ENCODE assay signal across 2 cellular contexts in genomic region chrX:150696264-150696789, GRCh38.
TF ChIP-seq lines count a peak whose summit lies in the region.

No MANE protein-coding gene starts in this region.

TF ChIP-seq in K562, 482 proteins besides CTCF, POLR2A, EP300 and RAD21 (continued from another document):
- TF ChIP-seq MITF (IDR thresholded peaks at IDR 0.05) (no peak), CBX1 (IDR thresholded peaks at IDR 0.05; ENCODE audit: low read depth) (no peak), CBFB (CRISPR knock-in tag; IDR thresholded peaks at IDR 0.05) (no peak), TEAD1 (CRISPR knock-in tag; IDR thresholded peaks at IDR 0.05) (no peak), ARNT (IDR thresholded peaks at IDR 0.05) (no peak), KAT8 (IDR thresholded peaks at IDR 0.05; ENCODE audit: low read depth) (no peak), RBM22 (IDR thresholded peaks at IDR 0.05; ENCODE audit: low read depth, low read length, poor library complexity, severe bottlenecking) (no peak), SRSF1 (IDR thresholded peaks at IDR 0.05; ENCODE audit: low read depth, low read length) (no peak), NBN (IDR thresholded peaks at IDR 0.05; ENCODE audit: low read depth) (no peak), ZNF324 (CRISPR knock-in tag; IDR thresholded peaks at IDR 0.05) (no peak), MED1 (CRISPR knock-in tag; IDR thresholded peaks at IDR 0.05; ENCODE audit: borderline replicate concordance) (no peak)
- TF ChIP-seq, protein P1, sequence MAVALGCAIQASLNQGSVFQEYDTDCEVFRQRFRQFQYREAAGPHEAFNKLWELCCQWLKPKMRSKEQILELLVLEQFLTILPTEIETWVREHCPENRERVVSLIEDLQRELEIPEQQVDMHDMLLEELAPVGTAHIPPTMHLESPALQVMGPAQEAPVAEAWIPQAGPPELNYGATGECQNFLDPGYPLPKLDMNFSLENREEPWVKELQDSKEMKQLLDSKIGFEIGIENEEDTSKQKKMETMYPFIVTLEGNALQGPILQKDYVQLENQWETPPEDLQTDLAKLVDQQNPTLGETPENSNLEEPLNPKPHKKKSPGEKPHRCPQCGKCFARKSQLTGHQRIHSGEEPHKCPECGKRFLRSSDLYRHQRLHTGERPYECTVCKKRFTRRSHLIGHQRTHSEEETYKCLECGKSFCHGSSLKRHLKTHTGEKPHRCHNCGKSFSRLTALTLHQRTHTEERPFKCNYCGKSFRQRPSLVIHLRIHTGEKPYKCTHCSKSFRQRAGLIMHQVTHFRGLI (CRISPR knock-in tag; IDR thresholded peaks at IDR 0.05): no peak
- TF ChIP-seq, protein P2, sequence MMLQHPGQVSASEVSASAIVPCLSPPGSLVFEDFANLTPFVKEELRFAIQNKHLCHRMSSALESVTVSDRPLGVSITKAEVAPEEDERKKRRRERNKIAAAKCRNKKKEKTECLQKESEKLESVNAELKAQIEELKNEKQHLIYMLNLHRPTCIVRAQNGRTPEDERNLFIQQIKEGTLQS (IDR thresholded peaks at IDR 0.05): no peak
- TF ChIP-seq, protein P2 (CRISPR knock-in tag; conservative IDR thresholded peaks at IDR 0.05): no peak

TF ChIP-seq in HEK293T, 16 proteins besides CTCF, POLR2A, EP300 and RAD21 (continued from another document):
- TF ChIP-seq BHLHE40 (IDR thresholded peaks at IDR 0.05; ENCODE audit: borderline replicate concordance) (no peak), FOXK2 (IDR thresholded peaks at IDR 0.05) (no peak), L3MBTL2 (conservative IDR thresholded peaks at IDR 0.05) (no peak), FOXM1 (IDR thresholded peaks at IDR 0.05; ENCODE audit: borderline replicate concordance) (no peak), LEF1 (IDR thresholded peaks at IDR 0.05; ENCODE audit: borderline replicate concordance) (no peak), FOXA1 (IDR thresholded peaks at IDR 0.05) (no peak), CTBP1 (IDR thresholded peaks at IDR 0.05; ENCODE audit: borderline replicate concordance) (no peak), ARNT (IDR thresholded peaks at IDR 0.05) (no peak), PKNOX1 (IDR thresholded peaks at IDR 0.05) (no peak), SP1 (IDR thresholded peaks at IDR 0.05) (no peak), ZNF384 (IDR thresholded peaks at IDR 0.05) (no peak)
